In genomic region chr14:100059433-100059781, GRCh38 we compare ENCODE assay signal across 14 cellular contexts. TPM values are rescaled to one million over a fixed set of nuclear protein-coding genes. Genes with fewer than 3 reads are reported as not detected.
A peak's percentile ranks its signal among the peaks of the same experiment; 100 is the strongest.
DNase-seq lines count a peak whose midpoint lies in the region; ATAC-seq lines count a peak whose summit lies in the region.
"Had no signal": no experiment of that assay in that cellular context is flagged by ENCODE, and none has a peak within 500 bp of the region (broad histone marks: within the 10 kb centered on the region; RNA-seq: fewer than 3 reads in every experiment).

No MANE protein-coding gene starts in this region.

- intact Hi-C loops in left cardiac atrium (cut with DNase I), result no loop called here
- intact Hi-C loops in posterior vena cava (cut with DNase I), result loop anchor here in 1 of 2 donors (10.0 kb wide), 1 partner anchor 285 kb away; no protein-coding TSS in a partner anchor
- intact Hi-C loops in left colon (cut with DNase I, micrococcal nuclease), result no loop called here

- CTCF ChIA-PET in activated CD4-positive, alpha-beta memory T cell treated with anti-CD3 and anti-CD28 coated beads, Interleukin-2, amount 10 ng/mL, durations not matched to agents 7 days and 5 days (lab: Charles Lee), result interaction anchor here (0.8 to 5.1 kb wide), 6 partner anchors 12 to 134 kb away, joined by 3 to 40 read pairs (median 4); no protein-coding TSS in a partner anchor

- no peaks in the 10 kb centered on the region for H3K27me3 Mint-ChIP-seq in activated T-cell treated with anti-CD3 and anti-CD28 coated beads, Interleukin-2, amount 50 U/mL, for 4 hours (ENCODE audit: low read depth)
- no peaks in the 10 kb centered on the region for H3K27me3 Mint-ChIP-seq in activated CD4-positive, alpha-beta memory T cell treated with anti-CD3 and anti-CD28 coated beads, Interleukin-2, amount 10 ng/mL, durations not matched to agents 7 days and 5 days
- no peaks in the 10 kb centered on the region for H3K27me3 Mint-ChIP-seq in stimulated activated naive CD8-positive, alpha-beta T cell treated with anti-CD3 and anti-CD28 coated beads, Interleukin-15, amount 100 ng/mL, for 72 hours

- DNase-seq in activated T-cell treated with anti-CD3 and anti-CD28 coated beads, Interleukin-2, amount 50 U/mL, for 4 hours, result no peak
- no peak for DNase-seq in activated T-cell treated with anti-CD3 and anti-CD28 coated beads, Interleukin-2, amount 50 U/mL, for 1 hour
- no peak for DNase-seq in activated CD4-positive, alpha-beta memory T cell treated with anti-CD3 and anti-CD28 coated beads, Interleukin-2, amount 10 ng/mL, durations not matched to agents 7 days and 5 days
- DNase-seq in left cardiac atrium (no peak), posterior vena cava (ENCODE audit: low spot score) (no peak), left colon (no peak), RPMI8226 (no peak)
- no peak for DNase-seq in stimulated activated naive CD8-positive, alpha-beta T cell treated with anti-CD3 and anti-CD28 coated beads, Interleukin-15, amount 100 ng/mL, for 72 hours
- DNase-seq: foreskin fibroblast, NCI-H1436 treated with DMSO at 0.1 percent for 48 hours, NCI-H69, SHP77 had no signal

- POLR2A ChIA-PET in activated CD4-positive, alpha-beta memory T cell treated with anti-CD3 and anti-CD28 coated beads, Interleukin-2, amount 10 ng/mL, durations not matched to agents 7 days and 5 days (lab: Charles Lee), result interaction anchor here (33.6 kb wide), 1 partner anchor 34 kb away, joined by 1586 read pairs; the partner anchor contains the start of gene EVL

- H3K4me3 Mint-ChIP-seq in activated T-cell treated with anti-CD3 and anti-CD28 coated beads, Interleukin-2, amount 50 U/mL, for 4 hours, result peak overlapping the region; percentile 37
- peak overlapping the region; percentile 36 for H3K4me3 Mint-ChIP-seq in activated CD4-positive, alpha-beta memory T cell treated with anti-CD3 and anti-CD28 coated beads, Interleukin-2, amount 10 ng/mL, durations not matched to agents 7 days and 5 days
- H3K4me3 Mint-ChIP-seq in stimulated activated naive CD8-positive, alpha-beta T cell treated with anti-CD3 and anti-CD28 coated beads, Interleukin-15, amount 100 ng/mL, for 72 hours, result peak overlapping the region; percentile 76 to 81
- H3K4me3 Mint-ChIP-seq: neural progenitor cell, WTC11 had no signal

- peaks cover 75% of the 10 kb centered on the region for H3K4me1 Mint-ChIP-seq in activated T-cell treated with anti-CD3 and anti-CD28 coated beads, Interleukin-2, amount 50 U/mL, for 4 hours (ENCODE audit: low read depth)
- peaks cover 70% of the 10 kb centered on the region for H3K4me1 Mint-ChIP-seq in activated CD4-positive, alpha-beta memory T cell treated with anti-CD3 and anti-CD28 coated beads, Interleukin-2, amount 10 ng/mL, durations not matched to agents 7 days and 5 days
- H3K4me1 Mint-ChIP-seq in stimulated activated naive CD8-positive, alpha-beta T cell treated with anti-CD3 and anti-CD28 coated beads, Interleukin-15, amount 100 ng/mL, for 72 hours, result peaks cover 98% of the 10 kb centered on the region

- ATAC-seq in activated T-cell treated with anti-CD3 and anti-CD28 coated beads, Interleukin-2, amount 50 U/mL, for 4 hours, result no peak
- ATAC-seq in left cardiac atrium, result peak; percentile 16 to 51
- no peak for ATAC-seq in stimulated activated naive CD8-positive, alpha-beta T cell treated with anti-CD3 and anti-CD28 coated beads, Interleukin-15, amount 100 ng/mL, for 72 hours
- ATAC-seq in left colon, result no peak
- ATAC-seq: WTC11 had no signal

- H3K36me3 Mint-ChIP-seq in activated T-cell treated with anti-CD3 and anti-CD28 coated beads, Interleukin-2, amount 50 U/mL, for 4 hours (ENCODE audit: insufficient read depth), result no peaks in the 10 kb centered on the region
- H3K36me3 Mint-ChIP-seq in activated CD4-positive, alpha-beta memory T cell treated with anti-CD3 and anti-CD28 coated beads, Interleukin-2, amount 10 ng/mL, durations not matched to agents 7 days and 5 days (ENCODE audit: low read depth), result peaks cover 6% of the 10 kb centered on the region
- H3K36me3 Mint-ChIP-seq: WTC11 had no signal

- peak overlapping the region; percentile 78 for H3K27ac Mint-ChIP-seq in activated CD4-positive, alpha-beta memory T cell treated with anti-CD3 and anti-CD28 coated beads, Interleukin-2, amount 10 ng/mL, durations not matched to agents 7 days and 5 days
- H3K27ac Mint-ChIP-seq in stimulated activated naive CD8-positive, alpha-beta T cell treated with anti-CD3 and anti-CD28 coated beads, Interleukin-15, amount 100 ng/mL, for 72 hours, result peak overlapping the region; percentile 81 to 92
- H3K27ac Mint-ChIP-seq: neural progenitor cell, WTC11 had no signal

- no peaks in the 10 kb centered on the region for H3K9me3 Mint-ChIP-seq in activated T-cell treated with anti-CD3 and anti-CD28 coated beads, Interleukin-2, amount 50 U/mL, for 4 hours
- no peaks in the 10 kb centered on the region for H3K9me3 Mint-ChIP-seq in activated CD4-positive, alpha-beta memory T cell treated with anti-CD3 and anti-CD28 coated beads, Interleukin-2, amount 10 ng/mL, durations not matched to agents 7 days and 5 days
- no peaks in the 10 kb centered on the region for H3K9me3 Mint-ChIP-seq in stimulated activated naive CD8-positive, alpha-beta T cell treated with anti-CD3 and anti-CD28 coated beads, Interleukin-15, amount 100 ng/mL, for 72 hours

RNA-seq across cellular contexts. Expression of gene EVL, which starts 5.8 kb away (rescaled TPM):
- total RNA-seq in activated T-cell treated with anti-CD3 and anti-CD28 coated beads, Interleukin-2, amount 50 U/mL, for 4 hours, result 100 to 1,000 TPM in 2 of 3 donors, 10 to 100 TPM in 1; 79.4 to 112 (median 107) TPM
- total RNA-seq in activated CD4-positive, alpha-beta memory T cell treated with anti-CD3 and anti-CD28 coated beads, Interleukin-2, amount 10 ng/mL, durations not matched to agents 7 days and 5 days, result 100 to 1,000 TPM; 771 to 787 TPM
- total RNA-seq in left cardiac atrium (10 to 100 TPM; 48.3 to 58.8 TPM), posterior vena cava (10 to 100 TPM; 47.1 to 68.9 TPM), left colon (10 to 100 TPM in 1 of 2 donors, 1 to 10 TPM in 1; 9.7 to 25.0 TPM)

Comparison
In these comparisons a context has a peak if more than half of its experiments do, and no peak if none do; other contexts are left out.
1. ATAC-seq: peak in left cardiac atrium (2 of 2); none in activated T-cell treated with anti-CD3 and anti-CD28 coated beads, Interleukin-2, amount 50 U/mL, for 4 hours (0 of 2), stimulated activated naive CD8-positive, alpha-beta T cell treated with anti-CD3 and anti-CD28 coated beads, Interleukin-15, amount 100 ng/mL, for 72 hours (single experiment) and left colon (single experiment).
2. RNA of gene EVL, which starts 5.8 kb away (total RNA-seq): 771 to 787 TPM in activated CD4-positive, alpha-beta memory T cell treated with anti-CD3 and anti-CD28 coated beads, Interleukin-2, amount 10 ng/mL, durations not matched to agents 7 days and 5 days; 79.4 to 112 TPM in activated T-cell treated with anti-CD3 and anti-CD28 coated beads, Interleukin-2, amount 50 U/mL, for 4 hours, 47.1 to 68.9 TPM in posterior vena cava, 48.3 to 58.8 TPM in left cardiac atrium and 9.7 to 25.0 TPM in left colon; every median in the first group is over 4 times any median in the second.
3. Peak in every context shown above with its lines, with median percentiles within 50 percentile points of each other: H3K4me3 Mint-ChIP-seq.